Comparison of ENCODE assay signal across 26 cellular contexts in genomic region chr21:32508558-32508957, GRCh38.
"Had no signal": no experiment of that assay in that cellular context is flagged by ENCODE, and none has a peak within 500 bp of the region (broad histone marks: within the 10 kb centered on the region; RNA-seq: fewer than 3 reads in every experiment).

No MANE protein-coding gene starts in this region.

- ATAC-seq: activated CD8-positive, alpha-beta T cell treated with anti-CD3 and anti-CD28 coated beads for 36 hours; activated T-cell treated with anti-CD3 and anti-CD28 coated beads, Interleukin-2, amount 50 U/mL, for 4 hours; activated T-helper 17 cell treated with anti-CD3 and anti-CD28 coated beads, Interleukin-2, amount 50 U/mL, for 72 hours; gastroesophageal sphincter; left lung; mucosa of descending colon; SK-N-SH treated with all-trans-retinoic acid at 6 μM for 48 hours; WTC11 had no signal

- DNase-seq: activated CD4-positive, alpha-beta T cell treated with anti-CD3 and anti-CD28 coated beads for 1 hour; activated CD4-positive, alpha-beta T cell treated with anti-CD3 and anti-CD28 coated beads, Interleukin-2, amount 50 U/mL, for 1 hour; activated CD8-positive, alpha-beta T cell treated with anti-CD3 and anti-CD28 coated beads for 36 hours; activated gamma-delta T cell treated with Interleukin-2 at 50 U/mL for 16 hours; activated naive CD4-positive, alpha-beta T cell treated with anti-CD3 and anti-CD28 coated beads, Interleukin-2, amount 50 U/mL, for 16 hours; activated T-cell treated with anti-CD3 and anti-CD28 coated beads, Interleukin-2, amount 50 U/mL, for 4 hours; amniotic stem cell; dermis blood vessel endothelial cell; effector CD8-positive, alpha-beta T cell; kidney glomerular epithelial cell; left lung; mucosa of descending colon; naive B cell; retina; spleen; stimulated activated naive CD4-positive, alpha-beta T cell treated with Interleukin-2 at 50 U/mL for 16 hours; T-helper 2 cell; testis; transverse colon had no signal

- H3K27me3 ChIP-seq: breast epithelium, gastroesophageal sphincter, left lung, ovary, spleen, testis, transverse colon had no signal

- H3K4me1 ChIP-seq: breast epithelium, gastroesophageal sphincter, left lung, prostate gland, spleen, testis, transverse colon had no signal

- H3K9me3 ChIP-seq: breast epithelium, gastroesophageal sphincter, left lung, mucosa of descending colon, ovary, prostate gland, spleen, testis, transverse colon had no signal

- H3K36me3 ChIP-seq: breast epithelium, ovary had no signal

- H3K27ac ChIP-seq: breast epithelium, gastroesophageal sphincter, left lung, ovary, prostate gland, testis, transverse colon had no signal

- H3K4me3 ChIP-seq: breast epithelium, gastroesophageal sphincter, left lung, mucosa of descending colon, ovary, prostate gland, spleen, testis, transverse colon had no signal
